8 cellular contexts compared by ENCODE assay signal in genomic region chr14:88492272-88493089, GRCh38.
DNase-seq lines count a peak whose midpoint lies in the region; ATAC-seq, FAIRE-seq and TF ChIP-seq lines count a peak whose summit lies in the region.

No MANE protein-coding gene starts in this region.

- 54% methylated on average over 12 of the region's 12 CpGs for WGBS in A549 (ENCODE audit: missing lambda C conversion rate)
- 16% methylated on average over 12 of the region's 12 CpGs for WGBS in GM12878 (ENCODE audit: insufficient coverage, insufficient replicate concordance, low lambda C conversion rate, missing lambda C conversion rate)
- 48 to 59% (median 52%) methylated on average over 12 of the region's 12 CpGs for WGBS in spleen, 5 donors

- no peak overlapping the region; the same call in 1 of the 2 replicates for H2AFZ ChIP-seq in GM12878 (ENCODE audit: control insufficient read depth, low read depth, low read length)

- H4K20me1 ChIP-seq in GM12878 (ENCODE audit: control insufficient read depth, insufficient read depth), result no peaks in the 10 kb centered on the region

- TF ChIP-seq POLR2A in A549 (IDR thresholded peaks at IDR 0.05; ENCODE audit: low read length) (no peak), GM12878 (IDR thresholded peaks at IDR 0.05; ENCODE audit: low read depth, low read length) (no peak), spleen (IDR thresholded peaks at IDR 0.05) (no peak)

- RAD21 ChIA-PET in GM12878 (lab: Charles Lee; ENCODE audit: unreplicated experiment), result interaction anchor here (1.3 to 2.0 kb wide), 4 partner anchors 67 to 175 kb away, joined by 3 to 7 read pairs (median 4); no protein-coding TSS in a partner anchor

- BruUV-seq in GM12878 (replicated peaks; lab: Mats Ljungman, UMichigan), result no TSS peak

- no peak overlapping the region for H3K27ac ChIP-seq in A549
- H3K27ac ChIP-seq in GM12878 (ENCODE audit: control insufficient read depth, insufficient read depth), result no peak overlapping the region
- no peak overlapping the region for H3K27ac ChIP-seq in spleen

- no peaks in the 10 kb centered on the region for H3K79me2 ChIP-seq in GM12878 (ENCODE audit: control insufficient read depth, insufficient read depth, low read length)

- ATAC-seq in A549 (peak; percentile 87 to 97), GM18502 (IDR thresholded peaks at IDR 0.05; ENCODE audit: poor library complexity, unreplicated experiment) (peak; percentile 93), HG02884 (IDR thresholded peaks at IDR 0.05; ENCODE audit: unreplicated experiment) (peak; percentile 92), GM12878 (peak; percentile 96)

- SMC1A ChIA-PET in GM12878 (lab: Charles Lee; ENCODE audit: uncharacterized antibody, unreplicated experiment), result interaction anchor here (0.7 to 1.6 kb wide), 3 partner anchors 65 to 547 kb away, joined by 3 to 4 read pairs (median 3); no protein-coding TSS in a partner anchor

- TF ChIP-seq CTCF in A549 (IDR thresholded peaks at IDR 0.05) (peak; percentile 80), GM12878 (IDR thresholded peaks at IDR 0.05 in 2 of 3, conservative IDR thresholded peaks at IDR 0.05 in 1 of 3; ENCODE audit: control insufficient read depth in 2 of 3, extremely low read depth in 1 of 3, insufficient read depth in 1 of 3, low read depth in 3 of 3, low read length in 3 of 3) (peak; percentile 72 to 85 (median 75)), spleen (IDR thresholded peaks at IDR 0.05 in 8 of 11, conservative IDR thresholded peaks at IDR 0.05 in 3 of 11) (peak; percentile 74 to 95 (median 89))

- DNase-seq in A549 (ENCODE audit: low read depth in 1 of 2, low spot score in 1 of 2) (peak; percentile 79 to 81), NCI-H146 (lab: John Stamatoyannopoulos, UW) (peak; percentile 65), T-helper 9 cell (peak; percentile 40), GM12878 (ENCODE audit: low read depth, low spot score) (peak; percentile 19), iPS DF 19.7 (ENCODE audit: low read depth, low spot score) (peak; percentile 40), spleen (no peak)

- intact Hi-C loops in GM12878 (cut with micrococcal nuclease; ENCODE audit: unreplicated experiment), result loop anchor here (2.0 to 5.0 kb wide), 4 partner anchors 70 to 545 kb away; partner anchors contain the start of gene ZC3H14
- intact Hi-C loops in spleen (cut with DNase I; ENCODE audit: low total_unique reads), result no loop called here

- POLR2A ChIA-PET in A549 (lab: Yijun Ruan, JAX), result no interaction called here
- POLR2A ChIA-PET in GM12878 (lab: Charles Lee), result no interaction called here

- H3K36me3 ChIP-seq in GM12878 (ENCODE audit: control insufficient read depth in 2 of 2, insufficient read depth in 2 of 2, low read length in 1 of 2), result no peaks in the 10 kb centered on the region
- peaks cover 0 to 20% (median 0%) of the 10 kb centered on the region in 6 donors for H3K36me3 ChIP-seq in spleen

- peak; percentile 71 to 80 for TF ChIP-seq RAD21 in A549 (conservative IDR thresholded peaks at IDR 0.05 in 1 of 2, IDR thresholded peaks at IDR 0.05 in 1 of 2)
- TF ChIP-seq RAD21 in GM12878 (IDR thresholded peaks at IDR 0.05; ENCODE audit: insufficient read depth, low read depth, low read length), result peak; percentile 70

- in situ Hi-C loops in GM12878 (cut with MboI), result no loop called here

- no peak for FAIRE-seq in A549 (lab: Jason Lieb, UNC)
- FAIRE-seq in GM12878 (lab: Jason Lieb, UNC), result no peak

- H3K4me3 ChIP-seq in A549 (no peak overlapping the region), GM12878 (no peak overlapping the region), spleen (no peak overlapping the region)

- H3K4me1 ChIP-seq in A549 (no peaks in the 10 kb centered on the region), GM12878 (ENCODE audit: control insufficient read depth, insufficient read depth, low read length) (no peaks in the 10 kb centered on the region), spleen (peaks cover 0 to 6% (median 2%) of the 10 kb centered on the region in 6 donors)

- CTCF ChIA-PET in A549 (lab: Yijun Ruan, JAX) (interaction anchor here (0.8 to 5.0 kb wide), 16 partner anchors 8 to 303 kb away, joined by 3 to 40 read pairs (median 3); no protein-coding TSS in a partner anchor), GM12878 (lab: Yijun Ruan, JAX) (interaction anchor here (1.1 to 3.2 kb wide), 15 partner anchors 9 to 548 kb away, joined by 3 to 16 read pairs (median 4); partner anchors contain the start of gene ZC3H14)

- H3K9me3 ChIP-seq in A549 (no peaks in the 10 kb centered on the region), GM12878 (replicated peaks; ENCODE audit: control insufficient read depth, insufficient read depth, low read length) (no peaks in the 10 kb centered on the region), spleen (no peaks in the 10 kb centered on the region)

- no peak overlapping the region for H3K9ac ChIP-seq in GM12878 (ENCODE audit: control insufficient read depth, insufficient read depth, low read length)

- H3K4me2 ChIP-seq in A549 (no peak overlapping the region), GM12878 (ENCODE audit: control insufficient read depth, insufficient read depth) (peak overlapping the region; percentile 11; the same call in 1 of the 2 replicates)

- H3K27me3 ChIP-seq in GM12878 (replicated peaks in 1 of 2; ENCODE audit: control insufficient read depth in 2 of 2, insufficient read depth in 2 of 2, low read length in 1 of 2), result no peaks in the 10 kb centered on the region; a peak in 1 of 4 replicates
- H3K27me3 ChIP-seq in spleen (replicated peaks in 1 of 7), result no peaks in the 10 kb centered on the region

- TF ChIP-seq EP300 in A549 (IDR thresholded peaks at IDR 0.05) (no peak), GM12878 (IDR thresholded peaks at IDR 0.05; ENCODE audit: borderline replicate concordance in 1 of 2, control insufficient read depth in 1 of 2, low read depth in 2 of 2, low read length in 2 of 2) (no peak)

TF ChIP-seq in A549, 52 proteins besides CTCF, POLR2A, EP300 and RAD21:
- TF ChIP-seq HES2 (IDR thresholded peaks at IDR 0.05) (no peak), SMC3 (IDR thresholded peaks at IDR 0.05) (peak; percentile 85), RCOR1 (IDR thresholded peaks at IDR 0.05; ENCODE audit: low read depth, low read length) (no peak), HOXB13 (CRISPR knock-in tag; IDR thresholded peaks at IDR 0.05; ENCODE audit: low read depth) (no peak)

TF ChIP-seq in GM12878, 131 proteins besides CTCF, POLR2A, EP300 and RAD21:
- TF ChIP-seq CBX3 (IDR thresholded peaks at IDR 0.05; ENCODE audit: borderline replicate concordance, low read depth) (no peak), YY1 (IDR thresholded peaks at IDR 0.05; ENCODE audit: low read depth, low read length) (0 out of 2 replicates have a peak, but pooled peaks have one; percentile 23), RUNX3 (IDR thresholded peaks at IDR 0.05; ENCODE audit: low read length) (0 out of 2 replicates have a peak, but pooled peaks have one; percentile 25), POU2F2 (IDR thresholded peaks at IDR 0.05; ENCODE audit: borderline replicate concordance, low read depth, low read length) (peak; percentile 99), SMC3 (IDR thresholded peaks at IDR 0.05; ENCODE audit: borderline replicate concordance, low read length) (peak; percentile 76)
TF ChIP-seq in GM12878: peak in this region for 4.

Comparison
In these comparisons a context has a peak if more than half of its experiments do, and no peak if none do; other contexts are left out.
1. Of the 24 proteins assayed by ChIP-seq in both GM12878 and A549: peak only in GM12878: none; only in A549: none; in both: CTCF, RAD21 and SMC3; in neither: 21.